ENCODE assay signal across 8 cellular contexts in the genomic region with DNA sequence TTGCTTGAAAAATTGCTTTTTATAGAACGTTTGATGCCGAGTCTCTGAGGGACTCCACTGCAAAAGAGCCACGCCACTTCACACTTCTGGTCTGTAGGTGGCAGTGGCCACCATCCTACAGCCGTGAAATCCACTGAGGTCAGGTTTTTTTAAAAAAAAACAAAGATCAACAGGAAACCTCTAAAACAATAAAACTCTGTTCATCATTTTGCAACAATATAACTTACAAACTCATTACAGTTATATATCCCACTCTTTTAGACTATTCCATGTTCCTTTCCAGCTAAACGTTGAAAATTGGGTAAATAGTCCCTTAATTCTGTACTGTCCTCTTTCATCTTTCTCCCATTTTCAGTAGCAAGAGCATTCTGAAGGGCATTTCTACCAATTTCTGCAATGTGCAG.
A peak's percentile ranks its signal among the peaks of the same experiment; 100 is the strongest.
DNase-seq lines count a peak whose midpoint lies in the region; ATAC-seq and TF ChIP-seq lines count a peak whose summit lies in the region.

No MANE protein-coding gene starts in this region.

- no peak overlapping the region for H2AFZ ChIP-seq in PC-9

- peak; percentile 78 for TF ChIP-seq RAD21 in Ishikawa (IDR thresholded peaks at IDR 0.05; ENCODE audit: low read depth)

- TF ChIP-seq CTCF in PC-9 (conservative IDR thresholded peaks at IDR 0.05), result peak; percentile 85

- no peaks in the 10 kb centered on the region for H3K79me2 ChIP-seq in PC-9 (ENCODE audit: low read depth)

- ATAC-seq in GM21528 (IDR thresholded peaks at IDR 0.05; ENCODE audit: low FRiP score, unreplicated experiment) (peak; percentile 80), GM19452 (IDR thresholded peaks at IDR 0.05; ENCODE audit: unreplicated experiment) (no peak)

- no peaks in the 10 kb centered on the region for H3K4me1 ChIP-seq in PC-9 (replicated peaks; ENCODE audit: insufficient read depth)

- H3F3A ChIP-seq in PC-9 (ENCODE audit: insufficient read depth, low read depth), result no peaks in the 10 kb centered on the region

- H3K4me2 ChIP-seq in PC-9, result no peak overlapping the region

- CTCF ChIA-PET in PC-9 (lab: Charles Lee), result interaction anchor here (0.7 kb wide), 1 partner anchor 1512 kb away, joined by 3 read pairs; no protein-coding TSS in a partner anchor

- no peak for TF ChIP-seq EP300 in Ishikawa (IDR thresholded peaks at IDR 0.05; ENCODE audit: borderline replicate concordance)

- no peaks in the 10 kb centered on the region for H3K9me2 ChIP-seq in PC-9 (ENCODE audit: insufficient read depth)

- peak; percentile 30 for DNase-seq in NK-92 treated with Interleukin-12 subunit alpha and Interleukin-12 subunit beta, amount 100 ng/mL, for 24 hours (lab: John Stamatoyannopoulos, UW)
- DNase-seq in NK-92 (lab: John Stamatoyannopoulos, UW; ENCODE audit: unreplicated experiment), result no peak
- DNase-seq in PC-9, result peak in 1 of 2 experiments; percentile 35
- DNase-seq in dermis blood vessel endothelial cell, result peak; percentile 70
- peak; percentile 14 for DNase-seq in middle frontal gyrus (ENCODE audit: extremely low spot score, low spot score)

- H3K36me3 ChIP-seq in PC-9 (ENCODE audit: low read depth), result no peaks in the 10 kb centered on the region

- intact Hi-C loops in PC-9 (cut with micrococcal nuclease; ENCODE audit: unreplicated experiment), result loop anchor here (1.0 to 10.0 kb wide), 4 partner anchors 122 to 1475 kb away; no protein-coding TSS in a partner anchor

- POLR2A ChIA-PET in PC-9 (lab: Charles Lee; ENCODE audit: unreplicated experiment), result no interaction called here

- no TSS peak for BruUV-seq in PC-9 (replicated peaks; lab: Mats Ljungman, UMichigan)

- no peak overlapping the region for H3K4me3 ChIP-seq in PC-9

- no peaks in the 10 kb centered on the region for H3K9me3 ChIP-seq in PC-9 (ENCODE audit: insufficient read depth, low read depth)

- H4K20me1 ChIP-seq in PC-9 (ENCODE audit: insufficient read depth), result no peaks in the 10 kb centered on the region

- peaks cover 18% of the 10 kb centered on the region; the same call in 1 of the 2 replicates for H3K27me3 ChIP-seq in PC-9 (ENCODE audit: insufficient read depth, low read depth)

- H3K27ac ChIP-seq in PC-9, result no peak overlapping the region

TF ChIP-seq in Ishikawa, 13 proteins besides CTCF, POLR2A, EP300 and RAD21:
- no peak for TF ChIP-seq EGR1 (IDR thresholded peaks at IDR 0.05)
- no peak for TF ChIP-seq ZBTB7A (IDR thresholded peaks at IDR 0.05; ENCODE audit: low read depth)
- TF ChIP-seq CEBPB (IDR thresholded peaks at IDR 0.05), result no peak
- no peak for TF ChIP-seq TAF1 (IDR thresholded peaks at IDR 0.05; ENCODE audit: low read depth)
- TF ChIP-seq NFIC (IDR thresholded peaks at IDR 0.05), result no peak
- TF ChIP-seq CREB1 (IDR thresholded peaks at IDR 0.05; ENCODE audit: low read depth), result no peak
- TF ChIP-seq FOXM1 (IDR thresholded peaks at IDR 0.05; ENCODE audit: borderline replicate concordance, low read depth), result peak; percentile 26; the same call in 1 of the 2 replicates
- TF ChIP-seq, protein P1, sequence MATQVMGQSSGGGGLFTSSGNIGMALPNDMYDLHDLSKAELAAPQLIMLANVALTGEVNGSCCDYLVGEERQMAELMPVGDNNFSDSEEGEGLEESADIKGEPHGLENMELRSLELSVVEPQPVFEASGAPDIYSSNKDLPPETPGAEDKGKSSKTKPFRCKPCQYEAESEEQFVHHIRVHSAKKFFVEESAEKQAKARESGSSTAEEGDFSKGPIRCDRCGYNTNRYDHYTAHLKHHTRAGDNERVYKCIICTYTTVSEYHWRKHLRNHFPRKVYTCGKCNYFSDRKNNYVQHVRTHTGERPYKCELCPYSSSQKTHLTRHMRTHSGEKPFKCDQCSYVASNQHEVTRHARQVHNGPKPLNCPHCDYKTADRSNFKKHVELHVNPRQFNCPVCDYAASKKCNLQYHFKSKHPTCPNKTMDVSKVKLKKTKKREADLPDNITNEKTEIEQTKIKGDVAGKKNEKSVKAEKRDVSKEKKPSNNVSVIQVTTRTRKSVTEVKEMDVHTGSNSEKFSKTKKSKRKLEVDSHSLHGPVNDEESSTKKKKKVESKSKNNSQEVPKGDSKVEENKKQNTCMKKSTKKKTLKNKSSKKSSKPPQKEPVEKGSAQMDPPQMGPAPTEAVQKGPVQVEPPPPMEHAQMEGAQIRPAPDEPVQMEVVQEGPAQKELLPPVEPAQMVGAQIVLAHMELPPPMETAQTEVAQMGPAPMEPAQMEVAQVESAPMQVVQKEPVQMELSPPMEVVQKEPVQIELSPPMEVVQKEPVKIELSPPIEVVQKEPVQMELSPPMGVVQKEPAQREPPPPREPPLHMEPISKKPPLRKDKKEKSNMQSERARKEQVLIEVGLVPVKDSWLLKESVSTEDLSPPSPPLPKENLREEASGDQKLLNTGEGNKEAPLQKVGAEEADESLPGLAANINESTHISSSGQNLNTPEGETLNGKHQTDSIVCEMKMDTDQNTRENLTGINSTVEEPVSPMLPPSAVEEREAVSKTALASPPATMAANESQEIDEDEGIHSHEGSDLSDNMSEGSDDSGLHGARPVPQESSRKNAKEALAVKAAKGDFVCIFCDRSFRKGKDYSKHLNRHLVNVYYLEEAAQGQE (IDR thresholded peaks at IDR 0.05; ENCODE audit: low read depth), result no peak
- TF ChIP-seq TEAD4 (IDR thresholded peaks at IDR 0.05), result no peak
